8 cellular contexts compared by ENCODE assay signal in genomic region chr7:151248191-151249033, GRCh38. TPM values are rescaled to one million over a fixed set of nuclear protein-coding genes. Genes with fewer than 3 reads are reported as not detected.
A peak's percentile ranks its signal among the peaks of the same experiment; 100 is the strongest.
DNase-seq lines count a peak whose midpoint lies in the region; ATAC-seq and TF ChIP-seq lines count a peak whose summit lies in the region.

TSS of gene SMARCD3 (minus strand) at chr7:151248694. CDS start at chr7:151248562, 132 bp downstream.

- no peak within 1 kb of the TSS for H3K27ac ChIP-seq in foreskin keratinocyte
- H3K27ac ChIP-seq in uterus, result peak within 1 kb of the TSS; percentile 95 to 97

- ATAC-seq in foreskin keratinocyte, result peak; percentile 11
- peak; percentile 35 to 36 for ATAC-seq in naive thymus-derived CD8-positive, alpha-beta T cell

- no peaks in the 10 kb centered on the region for H3K36me3 ChIP-seq in uterus

- peak within 1 kb of the TSS; percentile 58 for H3K4me3 Mint-ChIP-seq in activated T-helper 2 cell treated with anti-CD3 and anti-CD28 coated beads, Interferon-gamma antibody, Interleukin-2, Interleukin-4, amounts not matched to agents 10 μg/mL and 5 μg/mL and 100 μg/mL, durations not matched to agents 14 hours and 24 hours and 36 hours (ENCODE audit: low read depth)
- H3K4me3 Mint-ChIP-seq in naive thymus-derived CD8-positive, alpha-beta T cell, result peak within 1 kb of the TSS; percentile 74 to 91 (median 86)

- intact Hi-C loops in activated T-helper 2 cell treated with anti-CD3 and anti-CD28 coated beads, Interferon-gamma antibody, Interleukin-2, Interleukin-4, amounts not matched to agents 10 μg/mL and 5 μg/mL and 100 μg/mL, durations not matched to agents 14 hours and 24 hours and 36 hours (cut with micrococcal nuclease), result loop anchor here (5.0 kb wide), 1 partner anchor 81 kb away; the partner anchor contains the start of gene GBX1
- intact Hi-C loops in uterus (cut with DNase I; ENCODE audit: low total_unique reads), result loop anchor here (10.0 kb wide), 1 partner anchor 56 kb away; no protein-coding TSS in a partner anchor

- H3K27ac Mint-ChIP-seq in activated T-helper 2 cell treated with anti-CD3 and anti-CD28 coated beads, Interferon-gamma antibody, Interleukin-2, Interleukin-4, amounts not matched to agents 10 μg/mL and 5 μg/mL and 100 μg/mL, durations not matched to agents 14 hours and 24 hours and 36 hours, result no peak within 1 kb of the TSS
- peak within 1 kb of the TSS in 7 of 10 donors; percentile 2 to 72 (median 42) for H3K27ac Mint-ChIP-seq in naive thymus-derived CD8-positive, alpha-beta T cell

- POLR2A ChIA-PET in naive thymus-derived CD8-positive, alpha-beta T cell (lab: Charles Lee), result interaction anchor here (0.7 to 2.0 kb wide), 4 partner anchors 12 to 29 kb away, joined by 3 to 7 read pairs (median 5); partner anchors contain the start of gene CHPF2

- peak; percentile 56 for DNase-seq in Caki2 (ENCODE audit: low read depth)
- peak; percentile 54 for DNase-seq in M059J (ENCODE audit: low read depth)
- no peak for DNase-seq in activated T-helper 2 cell treated with anti-CD3 and anti-CD28 coated beads, Interferon-gamma antibody, Interleukin-2, Interleukin-4, amounts not matched to agents 10 μg/mL and 5 μg/mL and 100 μg/mL, durations not matched to agents 14 hours and 24 hours and 36 hours (ENCODE audit: low spot score)
- no peak for DNase-seq in foreskin keratinocyte
- DNase-seq in naive thymus-derived CD8-positive, alpha-beta T cell, result peak in 4 of 10 donors; percentile 30 to 51 (median 41)
- DNase-seq in uterus, result peak; percentile 64 to 74
- DNase-seq in OCI-M2 (lab: John Stamatoyannopoulos, UW; ENCODE audit: unreplicated experiment), result no peak
- DNase-seq in KG1 (lab: John Stamatoyannopoulos, UW), result no peak

- peak within 1 kb of the TSS; percentile 61 to 78 for H3K4me3 ChIP-seq in uterus

- TF ChIP-seq CTCF in foreskin keratinocyte (conservative IDR thresholded peaks at IDR 0.05) (no peak), uterus (IDR thresholded peaks at IDR 0.05) (no peak)

- no peaks in the 10 kb centered on the region for H3K9me3 Mint-ChIP-seq in activated T-helper 2 cell treated with anti-CD3 and anti-CD28 coated beads, Interferon-gamma antibody, Interleukin-2, Interleukin-4, amounts not matched to agents 10 μg/mL and 5 μg/mL and 100 μg/mL, durations not matched to agents 14 hours and 24 hours and 36 hours
- H3K9me3 Mint-ChIP-seq in naive thymus-derived CD8-positive, alpha-beta T cell, result no peaks in the 10 kb centered on the region

- peaks cover 66% of the 10 kb centered on the region for H3K27me3 Mint-ChIP-seq in activated T-helper 2 cell treated with anti-CD3 and anti-CD28 coated beads, Interferon-gamma antibody, Interleukin-2, Interleukin-4, amounts not matched to agents 10 μg/mL and 5 μg/mL and 100 μg/mL, durations not matched to agents 14 hours and 24 hours and 36 hours (ENCODE audit: low read depth)
- H3K27me3 Mint-ChIP-seq in naive thymus-derived CD8-positive, alpha-beta T cell, result peaks cover 0 to 22% (median 0%) of the 10 kb centered on the region in 5 donors

- H3K4me1 ChIP-seq in foreskin keratinocyte (peaks cover 3% of the 10 kb centered on the region), uterus (peaks cover 0 to 44% of the 10 kb centered on the region in 2 donors)

- H3K36me3 Mint-ChIP-seq in activated T-helper 2 cell treated with anti-CD3 and anti-CD28 coated beads, Interferon-gamma antibody, Interleukin-2, Interleukin-4, amounts not matched to agents 10 μg/mL and 5 μg/mL and 100 μg/mL, durations not matched to agents 14 hours and 24 hours and 36 hours (ENCODE audit: low read depth), result no peaks in the 10 kb centered on the region
- H3K36me3 Mint-ChIP-seq in naive thymus-derived CD8-positive, alpha-beta T cell, result no peaks in the 10 kb centered on the region

- H3K27me3 ChIP-seq in foreskin keratinocyte (peaks cover 51% of the 10 kb centered on the region), uterus (no peaks in the 10 kb centered on the region)

- no peaks in the 10 kb centered on the region for H3K9me3 ChIP-seq in uterus

- in situ Hi-C loops in Caki2 (cut with HindIII; ENCODE audit: low pct_unique_long_range_greater_than_20kb, low sequenced_read_pairs), result no loop called here

- H3K4me1 Mint-ChIP-seq in activated T-helper 2 cell treated with anti-CD3 and anti-CD28 coated beads, Interferon-gamma antibody, Interleukin-2, Interleukin-4, amounts not matched to agents 10 μg/mL and 5 μg/mL and 100 μg/mL, durations not matched to agents 14 hours and 24 hours and 36 hours (ENCODE audit: low read depth), result peaks cover 20% of the 10 kb centered on the region
- H3K4me1 Mint-ChIP-seq in naive thymus-derived CD8-positive, alpha-beta T cell, result peaks cover 27 to 76% (median 59%) of the 10 kb centered on the region in 4 donors

- no peak for TF ChIP-seq POLR2A in uterus (IDR thresholded peaks at IDR 0.05)

RNA-seq across cellular contexts. Expression of gene SMARCD3, which starts in this region (rescaled TPM):
- total RNA-seq in Caki2 (2014; rRNA removed; shearing (Covaris generic); ENCODE audit: low replicate concordance), result 12.4 and 13.1 TPM in 2 replicates
- total RNA-seq in M059J (2014; rRNA removed; shearing (Covaris generic)), result 3.2 and 4.3 TPM in 2 replicates
- 2.9 and 3.3 TPM in 2 replicates for total RNA-seq in activated T-helper 2 cell treated with anti-CD3 and anti-CD28 coated beads, Interferon-gamma antibody, Interleukin-2, Interleukin-4, amounts not matched to agents 10 μg/mL and 5 μg/mL and 100 μg/mL, durations not matched to agents 14 hours and 24 hours and 36 hours
- total RNA-seq in foreskin keratinocyte (3.5 and 4.5 TPM in 2 replicates), uterus (10 to 100 TPM; 21.3 to 80.7 (median 43.3) TPM)
- 3.6 and 4.7 TPM in 2 replicates for polyA plus RNA-seq in foreskin keratinocyte
- 10 to 100 TPM in 1 of 2 experiments, 1 to 10 TPM in 1; 9.7 to 11.8 TPM for total RNA-seq in naive thymus-derived CD8-positive, alpha-beta T cell
- 10 to 100 TPM in 2 of 3 donors, 1 to 10 TPM in 1; 9.8 to 18.6 (median 15.6) TPM for polyA plus RNA-seq in naive thymus-derived CD8-positive, alpha-beta T cell

Comparison
In these comparisons a context has a peak if more than half of its experiments do, and no peak if none do; other contexts are left out.
1. DNase-seq: peak in Caki2 (single experiment), M059J (single experiment) and uterus (2 of 2); none in activated T-helper 2 cell treated with anti-CD3 and anti-CD28 coated beads, Interferon-gamma antibody, Interleukin-2, Interleukin-4, amounts not matched to agents 10 μg/mL and 5 μg/mL and 100 μg/mL, durations not matched to agents 14 hours and 24 hours and 36 hours (single experiment), foreskin keratinocyte (0 of 2), OCI-M2 (single experiment) and KG1 (single experiment).